In the genomic region with DNA sequence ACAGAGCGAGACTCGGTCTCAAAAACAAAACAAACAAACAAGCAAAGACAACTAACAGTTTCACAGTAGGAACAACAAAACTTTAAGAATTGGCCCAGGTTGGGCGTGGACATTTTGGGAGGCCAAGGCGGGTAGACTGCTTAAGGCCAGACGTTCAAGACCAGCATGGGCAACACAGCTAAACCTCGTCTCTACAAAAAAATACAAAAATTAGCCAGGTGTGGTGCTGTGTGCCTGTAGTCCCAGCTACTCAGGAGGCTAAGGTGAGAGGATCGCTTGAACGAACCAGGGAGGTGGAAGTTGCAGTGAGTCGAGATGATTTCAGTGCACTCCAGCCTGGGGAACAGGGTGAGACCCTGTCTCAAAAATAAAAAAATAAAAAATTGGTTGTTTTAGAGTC, we compare ENCODE assay signal across 20 cellular contexts. TPM values are rescaled to one million over a fixed set of nuclear protein-coding genes. Genes with fewer than 3 reads are reported as not detected.
A peak's percentile ranks its signal among the peaks of the same experiment; 100 is the strongest.
DNase-seq lines count a peak whose midpoint lies in the region; ATAC-seq, FAIRE-seq and TF ChIP-seq lines count a peak whose summit lies in the region.
"Had no signal": no experiment of that assay in that cellular context is flagged by ENCODE, and none has a peak within 500 bp of the region (broad histone marks: within the 10 kb centered on the region; RNA-seq: fewer than 3 reads in every experiment).

No MANE protein-coding gene starts in this region.

- H3K27ac Mint-ChIP-seq in natural killer cell (peak overlapping the region; percentile 38 to 57), activated B cell treated with CpG ODN at 0.5 μM for 24 hours (peak overlapping the region; percentile 14)
- no peak overlapping the region for H3K27ac Mint-ChIP-seq in natural killer cell treated with Interleukin-12 subunit alpha and Interleukin-12 subunit beta and Interleukin-15 and Interleukin-18, amount 100 ng/mL, for 72 hours
- H3K27ac Mint-ChIP-seq: activated CD8-positive, alpha-beta memory T cell treated with anti-CD3 and anti-CD28 coated beads, Interleukin-2, amount 10 ng/mL, durations not matched to agents 7 days and 5 days; neural progenitor cell had no signal

- TF ChIP-seq EP300 in HepG2 (IDR thresholded peaks at IDR 0.05; ENCODE audit: low read depth in 2 of 2, low read length in 2 of 2): no peak
- no peak for TF ChIP-seq EP300 in HepG2 (CRISPR knock-in tag; IDR thresholded peaks at IDR 0.05; ENCODE audit: borderline replicate concordance)

- no peaks in the 10 kb centered on the region; the same call in 1 of the 2 replicates for H4K20me1 ChIP-seq in HepG2 (ENCODE audit: insufficient read depth, low read length)

- no peaks in the 10 kb centered on the region for H3K36me3 Mint-ChIP-seq in natural killer cell
- no peaks in the 10 kb centered on the region for H3K36me3 Mint-ChIP-seq in natural killer cell treated with Interleukin-12 subunit alpha and Interleukin-12 subunit beta and Interleukin-15 and Interleukin-18, amount 100 ng/mL, for 72 hours
- peaks cover 43% of the 10 kb centered on the region for H3K36me3 Mint-ChIP-seq in activated B cell treated with CpG ODN at 0.5 μM for 24 hours (ENCODE audit: low read depth)

- H3K9me3 ChIP-seq in HepG2 (ENCODE audit: low read length): no peaks in the 10 kb centered on the region
- H3K9me3 ChIP-seq: SJCRH30, upper lobe of left lung had no signal

- H3K9me3 Mint-ChIP-seq in natural killer cell (no peaks in the 10 kb centered on the region), activated B cell treated with CpG ODN at 0.5 μM for 24 hours (no peaks in the 10 kb centered on the region)
- no peaks in the 10 kb centered on the region for H3K9me3 Mint-ChIP-seq in natural killer cell treated with Interleukin-12 subunit alpha and Interleukin-12 subunit beta and Interleukin-15 and Interleukin-18, amount 100 ng/mL, for 72 hours
- H3K9me3 Mint-ChIP-seq: central memory CD8-positive, alpha-beta T cell; neural progenitor cell had no signal

- POLR2A ChIA-PET in activated B cell treated with CpG ODN at 0.5 μM for 24 hours (lab: Charles Lee) (no interaction called here), HepG2 (lab: Yijun Ruan, JAX) (interaction anchor here (1.6 kb wide), 1 partner anchor 14 kb away, joined by 6 read pairs; no protein-coding TSS in a partner anchor)

- H3K4me1 ChIP-seq in HepG2 (ENCODE audit: insufficient read depth, low read length): peaks cover 4% of the 10 kb centered on the region; the same call in 1 of the 2 replicates
- H3K4me1 ChIP-seq: neural progenitor cell, SJCRH30 had no signal

- no peaks in the 10 kb centered on the region for H3K27me3 Mint-ChIP-seq in natural killer cell (ENCODE audit: low read depth in 2 of 2)
- H3K27me3 Mint-ChIP-seq in natural killer cell treated with Interleukin-12 subunit alpha and Interleukin-12 subunit beta and Interleukin-15 and Interleukin-18, amount 100 ng/mL, for 72 hours: no peaks in the 10 kb centered on the region
- H3K27me3 Mint-ChIP-seq in activated B cell treated with CpG ODN at 0.5 μM for 24 hours: no peaks in the 10 kb centered on the region
- H3K27me3 Mint-ChIP-seq: activated CD8-positive, alpha-beta memory T cell treated with anti-CD3 and anti-CD28 coated beads, Interleukin-2, amount 10 ng/mL, durations not matched to agents 7 days and 5 days; central memory CD8-positive, alpha-beta T cell had no signal

- CTCF ChIA-PET in activated B cell treated with CpG ODN at 0.5 μM for 24 hours (lab: Charles Lee) (interaction anchor here (0.7 to 4.8 kb wide), 7 partner anchors 9 to 697 kb away, joined by 3 to 62 read pairs (median 7); no protein-coding TSS in a partner anchor), HepG2 (lab: Yijun Ruan, JAX; ENCODE audit: low intra/inter-chr PET ratio, low total read pairs) (interaction anchor here (1.2 kb wide), 1 partner anchor 270 kb away, joined by 3 read pairs; no protein-coding TSS in a partner anchor)

- H3K4me2 ChIP-seq in HepG2 (ENCODE audit: low read depth, low read length): no peak overlapping the region
- H3K4me2 ChIP-seq: KMS-11, neural progenitor cell had no signal

- no peak for FAIRE-seq in HepG2 (lab: Jason Lieb, UNC)

- TF ChIP-seq CTCF in natural killer cell (IDR thresholded peaks at IDR 0.05) (no peak), activated B cell treated with CpG ODN at 0.5 μM for 24 hours (IDR thresholded peaks at IDR 0.05) (no peak), HepG2 (CRISPR knock-in tag; IDR thresholded peaks at IDR 0.05) (no peak)

- no peak overlapping the region for H3K9ac ChIP-seq in HepG2 (ENCODE audit: insufficient read depth, low read depth, low read length)
- H3K9ac ChIP-seq: KMS-11, neural progenitor cell had no signal

- peaks cover 34 to 46% of the 10 kb centered on the region in 2 donors for H3K4me1 Mint-ChIP-seq in natural killer cell
- peaks cover 22 to 31% of the 10 kb centered on the region in 2 donors for H3K4me1 Mint-ChIP-seq in natural killer cell treated with Interleukin-12 subunit alpha and Interleukin-12 subunit beta and Interleukin-15 and Interleukin-18, amount 100 ng/mL, for 72 hours (ENCODE audit: low read depth in 2 of 2)
- H3K4me1 Mint-ChIP-seq in activated B cell treated with CpG ODN at 0.5 μM for 24 hours: peaks cover 29% of the 10 kb centered on the region
- H3K4me1 Mint-ChIP-seq: neural progenitor cell had no signal

- no peak overlapping the region for H3K27ac ChIP-seq in HepG2 (ENCODE audit: extremely low read length, insufficient read depth, low read length)
- H3K27ac ChIP-seq: KMS-11, neural progenitor cell, SJCRH30, upper lobe of left lung had no signal

- 90% methylated on average over 9 of the region's 9 CpGs for WGBS in HepG2 (ENCODE audit: low lambda C conversion rate)

- DNase-seq in natural killer cell (no peak), activated B cell treated with CpG ODN at 0.5 μM for 24 hours (no peak), HepG2 (ENCODE audit: low spot score) (no peak), posterior vena cava (ENCODE audit: low spot score) (no peak), T-helper 1 cell (no peak), ACHN (no peak)
- no peak for DNase-seq in natural killer cell treated with Interleukin-12 subunit alpha and Interleukin-12 subunit beta and Interleukin-15 and Interleukin-18, amount 100 ng/mL, for 72 hours (ENCODE audit: low spot score)
- DNase-seq: activated CD8-positive, alpha-beta memory T cell treated with anti-CD3 and anti-CD28 coated beads, Interleukin-2, amount 10 ng/mL, durations not matched to agents 7 days and 5 days; activated effector memory CD4-positive, alpha-beta T cell treated with anti-CD3 and anti-CD28 coated beads, Interleukin-2, amount 50 U/mL, for 16 hours; effector CD4-positive, alpha-beta T cell; kidney; NCI-H1048; right cardiac atrium; stimulated activated naive CD8-positive, alpha-beta T cell treated with anti-CD3 and anti-CD28 coated beads, Interleukin-15, Interleukin-2, amounts not matched to agents 100 U/mL and 50 U/mL, for 24 hours; upper lobe of left lung had no signal

- H3K4me3 Mint-ChIP-seq in natural killer cell (no peak overlapping the region), activated B cell treated with CpG ODN at 0.5 μM for 24 hours (no peak overlapping the region)
- no peak overlapping the region for H3K4me3 Mint-ChIP-seq in natural killer cell treated with Interleukin-12 subunit alpha and Interleukin-12 subunit beta and Interleukin-15 and Interleukin-18, amount 100 ng/mL, for 72 hours
- H3K4me3 Mint-ChIP-seq: activated CD8-positive, alpha-beta memory T cell treated with anti-CD3 and anti-CD28 coated beads, Interleukin-2, amount 10 ng/mL, durations not matched to agents 7 days and 5 days; central memory CD8-positive, alpha-beta T cell; neural progenitor cell had no signal

- no peaks in the 10 kb centered on the region for H3K27me3 ChIP-seq in HepG2 (ENCODE audit: control insufficient read depth in 1 of 2, insufficient read depth in 2 of 2, low read length in 2 of 2)
- H3K27me3 ChIP-seq: neural progenitor cell, SJCRH30, upper lobe of left lung had no signal

- intact Hi-C loops in natural killer cell (cut with micrococcal nuclease): loop anchor here (1.0 to 5.0 kb wide), 2 partner anchors 78 to 221 kb away; no protein-coding TSS in a partner anchor
- intact Hi-C loops in activated B cell treated with CpG ODN at 0.5 μM for 24 hours (cut with micrococcal nuclease): loop anchor here (1.0 to 5.0 kb wide), 4 partner anchors 223 to 1746 kb away; no protein-coding TSS in a partner anchor
- intact Hi-C loops in HepG2 (cut with micrococcal nuclease; ENCODE audit: unreplicated experiment): loop anchor here (1.0 to 5.0 kb wide), 3 partner anchors 78 to 221 kb away; no protein-coding TSS in a partner anchor
- intact Hi-C loops in posterior vena cava (cut with DNase I): loop anchor here (5.0 kb wide), 2 partner anchors 226 to 691 kb away; no protein-coding TSS in a partner anchor

- no peak overlapping the region for H3K4me3 ChIP-seq in HepG2 (replicated peaks in 1 of 3; ENCODE audit: insufficient read depth in 1 of 3, low read depth in 2 of 3, low read length in 3 of 3)
- H3K4me3 ChIP-seq: neural progenitor cell, SJCRH30, upper lobe of left lung had no signal

- TF ChIP-seq RAD21 in HepG2 (CRISPR knock-in tag; IDR thresholded peaks at IDR 0.05): no peak

- BruUV-seq in HepG2 (replicated peaks; lab: Mats Ljungman, UMichigan): no TSS peak

- peaks cover 27% of the 10 kb centered on the region for H3K79me2 ChIP-seq in HepG2 (ENCODE audit: insufficient read depth, low read length)

- in situ Hi-C loops in HepG2 (cut with HindIII; ENCODE audit: extremely low pct_ligation_motif_present, low pct_unique_long_range_greater_than_20kb) (loop anchor here (10.0 kb wide), 1 partner anchor 223 kb away; no protein-coding TSS in a partner anchor), ACHN (cut with HindIII; ENCODE audit: low pct_ligation_motif_present, low pct_unique_long_range_greater_than_20kb, low sequenced_read_pairs) (no loop called here)

- H2AFZ ChIP-seq in HepG2 (ENCODE audit: low read length): no peak overlapping the region
- H2AFZ ChIP-seq: neural progenitor cell had no signal

- ATAC-seq in natural killer cell (no peak), activated B cell treated with CpG ODN at 0.5 μM for 24 hours (ENCODE audit: low read depth) (no peak), HepG2 (peak; percentile 35; the same call in 1 of the 3 replicates), HG02642 (IDR thresholded peaks at IDR 0.05; ENCODE audit: poor library complexity, unreplicated experiment) (no peak)
- ATAC-seq in natural killer cell treated with Interleukin-12 subunit alpha and Interleukin-12 subunit beta and Interleukin-15 and Interleukin-18, amount 100 ng/mL, for 72 hours: no peak
- ATAC-seq: activated CD8-positive, alpha-beta memory T cell treated with anti-CD3 and anti-CD28 coated beads, Interleukin-2, amount 10 ng/mL, durations not matched to agents 7 days and 5 days; stimulated activated naive CD8-positive, alpha-beta T cell treated with anti-CD3 and anti-CD28 coated beads, Interleukin-15, Interleukin-2, amounts not matched to agents 100 U/mL and 50 U/mL, for 24 hours had no signal

- H3K36me3 ChIP-seq in HepG2 (replicated peaks in 1 of 2; ENCODE audit: control insufficient read depth in 1 of 2, insufficient read depth in 2 of 2, low read length in 2 of 2): peaks cover 3 to 27% of the 10 kb centered on the region in 2 experiments
- H3K36me3 ChIP-seq: neural progenitor cell had no signal

- no peak for TF ChIP-seq POLR2A in HepG2 (IDR thresholded peaks at IDR 0.05; ENCODE audit: insufficient read depth in 1 of 2, low read depth in 2 of 2, low read length in 2 of 2)

RNA-seq across cellular contexts. Expression of gene GTF2B, which starts 13.5 kb away (rescaled TPM):
- total RNA-seq in natural killer cell: 10 to 100 TPM; 45.6 to 71.3 (median 55.6) TPM
- 10 to 100 TPM; 31.2 to 43.1 TPM for total RNA-seq in natural killer cell treated with Interleukin-12 subunit alpha and Interleukin-12 subunit beta and Interleukin-15 and Interleukin-18, amount 100 ng/mL, for 72 hours
- 30.0 and 32.2 TPM in 2 replicates for total RNA-seq in activated B cell treated with CpG ODN at 0.5 μM for 24 hours
- 43.4 and 68.0 TPM in 2 replicates for total RNA-seq in HepG2 (2016; rRNA removed; fragmentation: Illumina TruSeq; extraction: Trizol)
- total RNA-seq in HepG2 (2016; cell fraction: cytosol; rRNA removed; fragmentation: Illumina TruSeq; extraction: Trizol; ENCODE audit: low read depth): 10.0 and 11.6 TPM in 2 replicates
- total RNA-seq in HepG2 (2016; cell fraction: insoluble cytoplasmic fraction; rRNA removed; fragmentation: Illumina TruSeq; extraction: Trizol): 43.5 and 71.8 TPM in 2 replicates
- total RNA-seq in HepG2 (2016; cell fraction: membrane; rRNA removed; fragmentation: Illumina TruSeq; extraction: Trizol): 12.6 and 14.3 TPM in 2 replicates
- total RNA-seq in HepG2 (2016; cell fraction: nucleus; rRNA removed; fragmentation: Illumina TruSeq; extraction: Trizol): 18.8 and 21.9 TPM in 2 replicates
- 26.1 and 31.5 TPM in 2 replicates for polyA plus RNA-seq in HepG2 (2011; rRNA removed)
- 14.8 and 26.0 TPM in 2 replicates for polyA plus RNA-seq in HepG2 (2011; cell fraction: cytosol; rRNA removed)
- 6.7 and 9.4 TPM in 2 replicates for polyA plus RNA-seq in HepG2 (2011; cell fraction: nucleus; rRNA removed)
- 26.4 and 28.5 TPM in 2 replicates for polyA plus RNA-seq in HepG2 (2012)
- 4.0 and 4.3 TPM in 2 replicates for polyA plus RNA-seq in HepG2 (2016; cell fraction: cytosol; fragmentation: Illumina TruSeq; extraction: Trizol; ENCODE audit: low read depth)
- 58.8 and 59.1 TPM in 2 replicates for polyA plus RNA-seq in HepG2 (2016; cell fraction: insoluble cytoplasmic fraction; fragmentation: Illumina TruSeq; extraction: Trizol; ENCODE audit: low read depth)
- 5.8 and 6.0 TPM in 2 replicates for polyA plus RNA-seq in HepG2 (2016; cell fraction: membrane; fragmentation: Illumina TruSeq; extraction: Trizol; ENCODE audit: low read depth)
- polyA plus RNA-seq in HepG2 (2016; cell fraction: nucleus; fragmentation: Illumina TruSeq; extraction: Trizol; ENCODE audit: insufficient read depth, low read depth): 21.6 and 23.3 TPM in 2 replicates
- polyA minus RNA-seq in HepG2 (2011; rRNA and poly(A)+ RNA removed; ENCODE audit: low replicate concordance): 13.1 and 19.1 TPM in 2 replicates
- polyA minus RNA-seq in HepG2 (2011; cell fraction: cytosol; rRNA and poly(A)+ RNA removed): 15.4 and 26.0 TPM in 2 replicates
- 19.9 and 20.6 TPM in 2 replicates for polyA minus RNA-seq in HepG2 (2011; cell fraction: nucleus; rRNA and poly(A)+ RNA removed)
- 10 to 100 TPM; 16.8 to 17.9 TPM for total RNA-seq in posterior vena cava

Comparison
In these comparisons a context has a peak if more than half of its experiments do, and no peak if none do; other contexts are left out.
1. H3K27ac Mint-ChIP-seq: peak in natural killer cell (2 of 2) and activated B cell treated with CpG ODN at 0.5 μM for 24 hours (single experiment); none in natural killer cell treated with Interleukin-12 subunit alpha and Interleukin-12 subunit beta and Interleukin-15 and Interleukin-18, amount 100 ng/mL, for 72 hours (0 of 2).